ENCODE assay signal across 15 cellular contexts in the genomic region with DNA sequence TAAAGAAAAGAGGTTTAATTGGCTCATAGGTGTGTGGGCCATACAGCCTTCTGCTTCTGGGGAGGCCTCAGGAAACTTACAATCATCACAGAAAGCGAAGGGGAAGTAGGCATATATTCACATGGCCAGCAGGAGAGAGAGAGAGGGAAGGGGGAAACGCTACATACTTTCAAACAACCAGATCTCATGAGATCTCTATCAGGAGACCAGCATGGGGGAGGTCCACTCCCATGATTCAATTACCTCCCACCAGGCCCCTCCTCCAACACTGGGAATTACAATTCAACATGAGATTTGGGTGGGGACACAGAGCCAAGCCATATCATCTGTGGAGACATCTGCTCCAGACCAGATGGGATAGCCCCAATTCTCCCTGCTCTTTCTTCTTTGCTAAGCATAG.
DNase-seq lines count a peak whose midpoint lies in the region; ATAC-seq and TF ChIP-seq lines count a peak whose summit lies in the region.
"Had no signal": no experiment of that assay in that cellular context is flagged by ENCODE, and none has a peak within 500 bp of the region (broad histone marks: within the 10 kb centered on the region; RNA-seq: fewer than 3 reads in every experiment).

No MANE protein-coding gene starts in this region.

- H3K9me3 ChIP-seq in colonic mucosa (no peaks in the 10 kb centered on the region), MM.1S (replicated peaks; ENCODE audit: insufficient read depth, low read length) (no peaks in the 10 kb centered on the region)
- H3K9me3 ChIP-seq: A549, Caco-2, HAP-1 had no signal

- CTCF ChIA-PET in activated CD8-positive, alpha-beta T cell treated with anti-CD3 and anti-CD28 coated beads, Interleukin-2, amount 10 ng/mL, durations not matched to agents 7 days and 5 days (lab: Charles Lee) = no interaction called here
- CTCF ChIA-PET in activated CD8-positive, alpha-beta T cell treated with anti-CD3 and anti-CD28 coated beads for 36 hours (lab: Charles Lee) = no interaction called here

- H3K27ac Mint-ChIP-seq in activated CD8-positive, alpha-beta T cell treated with anti-CD3 and anti-CD28 coated beads, Interleukin-2, amount 10 ng/mL, durations not matched to agents 7 days and 5 days = no peak overlapping the region
- no peak overlapping the region for H3K27ac Mint-ChIP-seq in activated CD8-positive, alpha-beta T cell treated with anti-CD3 and anti-CD28 coated beads for 36 hours
- peak overlapping the region; percentile 43 for H3K27ac Mint-ChIP-seq in neural crest cell (ENCODE audit: unreplicated experiment)
- H3K27ac Mint-ChIP-seq in stimulated activated naive B cell treated with anti-CD40 and anti-IgM and Interleukin-4, amounts not matched to agents 10 μg/mL and 1 μg/mL and 100 μg/mL, for 72 hours = no peak overlapping the region
- H3K27ac Mint-ChIP-seq: CD4-positive, alpha-beta T cell had no signal

- H3F3A ChIP-seq in MM.1S (ENCODE audit: insufficient read depth, low read length) = no peaks in the 10 kb centered on the region

- no peak overlapping the region for H3K4me3 ChIP-seq in colonic mucosa
- no peak overlapping the region for H3K4me3 ChIP-seq in MM.1S (ENCODE audit: low read length)
- H3K4me3 ChIP-seq: A549, GM23248, HAP-1 had no signal

- no peaks in the 10 kb centered on the region for H3K36me3 ChIP-seq in colonic mucosa
- no peaks in the 10 kb centered on the region for H3K36me3 ChIP-seq in MM.1S (replicated peaks; ENCODE audit: insufficient read depth, low read length)
- H3K36me3 ChIP-seq: HAP-1 had no signal

- H3K4me2 ChIP-seq in MM.1S (ENCODE audit: low read depth, low read length) = no peak overlapping the region
- H3K4me2 ChIP-seq: A549 had no signal

- no peak for ATAC-seq in activated CD8-positive, alpha-beta T cell treated with anti-CD3 and anti-CD28 coated beads, Interleukin-2, amount 10 ng/mL, durations not matched to agents 7 days and 5 days
- ATAC-seq in activated CD8-positive, alpha-beta T cell treated with anti-CD3 and anti-CD28 coated beads for 36 hours = no peak
- ATAC-seq in stimulated activated naive B cell treated with anti-CD40 and anti-IgM and Interleukin-4, amounts not matched to agents 10 μg/mL and 1 μg/mL and 100 μg/mL, for 72 hours (replicated peaks) = no peak
- ATAC-seq: A549 had no signal

- H3K4me3 Mint-ChIP-seq in activated CD8-positive, alpha-beta T cell treated with anti-CD3 and anti-CD28 coated beads, Interleukin-2, amount 10 ng/mL, durations not matched to agents 7 days and 5 days = no peak overlapping the region
- H3K4me3 Mint-ChIP-seq in activated CD8-positive, alpha-beta T cell treated with anti-CD3 and anti-CD28 coated beads for 36 hours = no peak overlapping the region
- no peak overlapping the region for H3K4me3 Mint-ChIP-seq in neural crest cell
- H3K4me3 Mint-ChIP-seq in stimulated activated naive B cell treated with anti-CD40 and anti-IgM and Interleukin-4, amounts not matched to agents 10 μg/mL and 1 μg/mL and 100 μg/mL, for 72 hours = no peak overlapping the region
- H3K4me3 Mint-ChIP-seq: CD4-positive, alpha-beta T cell had no signal

- no peak overlapping the region for H3K27ac ChIP-seq in colonic mucosa
- H3K27ac ChIP-seq in MM.1S (ENCODE audit: low read length) = no peak overlapping the region
- H3K27ac ChIP-seq: 22Rv1, A549, C4-2B, GM23248 had no signal

- TF ChIP-seq CTCF in activated CD8-positive, alpha-beta T cell treated with anti-CD3 and anti-CD28 coated beads for 36 hours (IDR thresholded peaks at IDR 0.05) = no peak
- no peak for TF ChIP-seq CTCF in colonic mucosa (IDR thresholded peaks at IDR 0.05)
- TF ChIP-seq CTCF in neural crest cell (conservative IDR thresholded peaks at IDR 0.05) = no peak
- no peak for TF ChIP-seq CTCF in MM.1S (IDR thresholded peaks at IDR 0.05; ENCODE audit: low read length)

- H3K79me2 ChIP-seq in MM.1S (ENCODE audit: low read length) = no peaks in the 10 kb centered on the region

- H2AFZ ChIP-seq in MM.1S (ENCODE audit: low read length) = no peak overlapping the region
- H2AFZ ChIP-seq: GM23248 had no signal

- peak; percentile 4 for DNase-seq in activated CD8-positive, alpha-beta T cell treated with anti-CD3 and anti-CD28 coated beads, Interleukin-2, amount 10 ng/mL, durations not matched to agents 7 days and 5 days
- DNase-seq in activated CD8-positive, alpha-beta T cell treated with anti-CD3 and anti-CD28 coated beads for 36 hours = no peak
- DNase-seq in colonic mucosa (peak; percentile 1), neural crest cell (ENCODE audit: low read depth, low spot score) (no peak), ureter (ENCODE audit: low spot score) (peak; percentile 17), MM.1S (no peak)
- DNase-seq in stimulated activated naive B cell treated with anti-CD40 and anti-IgM and Interleukin-4, amounts not matched to agents 10 μg/mL and 1 μg/mL and 100 μg/mL, for 72 hours = no peak
- DNase-seq: AML-193, Caco-2, GM23248 had no signal

- POLR2A ChIA-PET in activated CD8-positive, alpha-beta T cell treated with anti-CD3 and anti-CD28 coated beads, Interleukin-2, amount 10 ng/mL, durations not matched to agents 7 days and 5 days (lab: Charles Lee) = no interaction called here
- POLR2A ChIA-PET in activated CD8-positive, alpha-beta T cell treated with anti-CD3 and anti-CD28 coated beads for 36 hours (lab: Charles Lee) = no interaction called here

- intact Hi-C loops in activated CD8-positive, alpha-beta T cell treated with anti-CD3 and anti-CD28 coated beads for 36 hours (cut with micrococcal nuclease) = no loop called here
- intact Hi-C loops in colonic mucosa (cut with DNase I) = no loop called here

- H3K9ac ChIP-seq in colonic mucosa (ENCODE audit: low read depth in 2 of 2, low read length in 2 of 2) = no peak overlapping the region
- H3K9ac ChIP-seq in MM.1S (ENCODE audit: low read length) = no peak overlapping the region
- H3K9ac ChIP-seq: GM23248 had no signal

- no peaks in the 10 kb centered on the region for H3K4me1 Mint-ChIP-seq in activated CD8-positive, alpha-beta T cell treated with anti-CD3 and anti-CD28 coated beads, Interleukin-2, amount 10 ng/mL, durations not matched to agents 7 days and 5 days (ENCODE audit: low read depth)
- no peaks in the 10 kb centered on the region for H3K4me1 Mint-ChIP-seq in activated CD8-positive, alpha-beta T cell treated with anti-CD3 and anti-CD28 coated beads for 36 hours (ENCODE audit: low read depth)
- peaks cover 17% of the 10 kb centered on the region for H3K4me1 Mint-ChIP-seq in neural crest cell
- H3K4me1 Mint-ChIP-seq in stimulated activated naive B cell treated with anti-CD40 and anti-IgM and Interleukin-4, amounts not matched to agents 10 μg/mL and 1 μg/mL and 100 μg/mL, for 72 hours = no peaks in the 10 kb centered on the region

- no peaks in the 10 kb centered on the region for H4K20me1 ChIP-seq in MM.1S (ENCODE audit: insufficient read depth, low read length)

- no peaks in the 10 kb centered on the region for H3K36me3 Mint-ChIP-seq in activated CD8-positive, alpha-beta T cell treated with anti-CD3 and anti-CD28 coated beads, Interleukin-2, amount 10 ng/mL, durations not matched to agents 7 days and 5 days (ENCODE audit: low read depth)
- H3K36me3 Mint-ChIP-seq in activated CD8-positive, alpha-beta T cell treated with anti-CD3 and anti-CD28 coated beads for 36 hours (ENCODE audit: low read depth) = no peaks in the 10 kb centered on the region
- no peaks in the 10 kb centered on the region for H3K36me3 Mint-ChIP-seq in neural crest cell (ENCODE audit: low read depth)
- no peaks in the 10 kb centered on the region for H3K36me3 Mint-ChIP-seq in stimulated activated naive B cell treated with anti-CD40 and anti-IgM and Interleukin-4, amounts not matched to agents 10 μg/mL and 1 μg/mL and 100 μg/mL, for 72 hours

- no peaks in the 10 kb centered on the region for H3K9me3 Mint-ChIP-seq in activated CD8-positive, alpha-beta T cell treated with anti-CD3 and anti-CD28 coated beads, Interleukin-2, amount 10 ng/mL, durations not matched to agents 7 days and 5 days (ENCODE audit: insufficient read depth)
- no peaks in the 10 kb centered on the region for H3K9me3 Mint-ChIP-seq in activated CD8-positive, alpha-beta T cell treated with anti-CD3 and anti-CD28 coated beads for 36 hours
- peaks cover 3% of the 10 kb centered on the region for H3K9me3 Mint-ChIP-seq in neural crest cell
- H3K9me3 Mint-ChIP-seq in stimulated activated naive B cell treated with anti-CD40 and anti-IgM and Interleukin-4, amounts not matched to agents 10 μg/mL and 1 μg/mL and 100 μg/mL, for 72 hours = peaks cover 5 to 7% of the 10 kb centered on the region in 2 donors
- H3K9me3 Mint-ChIP-seq: CD4-positive, alpha-beta T cell had no signal

- H3K27me3 ChIP-seq in colonic mucosa = no peaks in the 10 kb centered on the region
- peaks cover 42% of the 10 kb centered on the region for H3K27me3 ChIP-seq in MM.1S (replicated peaks; ENCODE audit: insufficient read depth, low read length)

- peaks cover 7% of the 10 kb centered on the region for H3K27me3 Mint-ChIP-seq in activated CD8-positive, alpha-beta T cell treated with anti-CD3 and anti-CD28 coated beads, Interleukin-2, amount 10 ng/mL, durations not matched to agents 7 days and 5 days (ENCODE audit: low read depth)
- H3K27me3 Mint-ChIP-seq in activated CD8-positive, alpha-beta T cell treated with anti-CD3 and anti-CD28 coated beads for 36 hours = peaks cover 26% of the 10 kb centered on the region
- no peaks in the 10 kb centered on the region for H3K27me3 Mint-ChIP-seq in neural crest cell (ENCODE audit: low read depth)
- peaks cover 22 to 48% of the 10 kb centered on the region in 2 donors for H3K27me3 Mint-ChIP-seq in stimulated activated naive B cell treated with anti-CD40 and anti-IgM and Interleukin-4, amounts not matched to agents 10 μg/mL and 1 μg/mL and 100 μg/mL, for 72 hours

- H3K4me1 ChIP-seq in colonic mucosa (no peaks in the 10 kb centered on the region), MM.1S (ENCODE audit: low read length) (no peaks in the 10 kb centered on the region)
- H3K4me1 ChIP-seq: A549, Caco-2, HAP-1 had no signal

- H3K9me2 ChIP-seq in MM.1S (replicated peaks; ENCODE audit: insufficient read depth, low read length) = no peaks in the 10 kb centered on the region

Comparison
In these comparisons a context has a peak if more than half of its experiments do, and no peak if none do; other contexts are left out.
1. DNase-seq: peak in activated CD8-positive, alpha-beta T cell treated with anti-CD3 and anti-CD28 coated beads, Interleukin-2, amount 10 ng/mL, durations not matched to agents 7 days and 5 days (single experiment), colonic mucosa (single experiment) and ureter (single experiment); none in activated CD8-positive, alpha-beta T cell treated with anti-CD3 and anti-CD28 coated beads for 36 hours (single experiment), neural crest cell (single experiment), stimulated activated naive B cell treated with anti-CD40 and anti-IgM and Interleukin-4, amounts not matched to agents 10 μg/mL and 1 μg/mL and 100 μg/mL, for 72 hours (single experiment) and MM.1S (single experiment).